In genomic region chr6:101845621-101846020, GRCh38 we compare ENCODE assay signal across 17 cellular contexts.
DNase-seq lines count a peak whose midpoint lies in the region; ATAC-seq, FAIRE-seq and TF ChIP-seq lines count a peak whose summit lies in the region.
"Had no signal": no experiment of that assay in that cellular context is flagged by ENCODE, and none has a peak within 500 bp of the region (broad histone marks: within the 10 kb centered on the region; RNA-seq: fewer than 3 reads in every experiment).

No MANE protein-coding gene starts in this region.

- WGBS in lower leg skin, 2 donors, result 75 to 80% methylated on average over 1 of the region's 1 CpG

- no peak for TF ChIP-seq CTCF in lower leg skin (IDR thresholded peaks at IDR 0.05)

- peak; percentile 80 for ATAC-seq in GM21423 (IDR thresholded peaks at IDR 0.05; ENCODE audit: unreplicated experiment)
- peak; percentile 74 for ATAC-seq in HG03045 (IDR thresholded peaks at IDR 0.05; ENCODE audit: unreplicated experiment)
- ATAC-seq in HG03565 (IDR thresholded peaks at IDR 0.05; ENCODE audit: unreplicated experiment), result peak; percentile 92
- ATAC-seq: Panc1, T-cell had no signal

- FAIRE-seq in GM18507 (lab: Jason Lieb, UNC), result peak; percentile 77

- intact Hi-C loops in lower leg skin (cut with DNase I; ENCODE audit: low total_unique reads), result no loop called here

- TF ChIP-seq POLR2A in lower leg skin (IDR thresholded peaks at IDR 0.05), result no peak

- no peak for DNase-seq in GM18507 (ENCODE audit: extremely low spot score, insufficient read length, low read depth)
- no peak for DNase-seq in NCI-H187 (lab: John Stamatoyannopoulos, UW)
- DNase-seq in activated naive CD4-positive, alpha-beta T cell treated with Interleukin-2 at 50 U/mL for 16 hours, result no peak
- no peak for DNase-seq in lower leg skin (ENCODE audit: low spot score in 2 of 2)
- no peak for DNase-seq in hypothalamus (lab: John Stamatoyannopoulos, UW)
- DNase-seq: activated B cell treated with CpG ODN at 0.5 μM for 24 hours; activated naive CD8-positive, alpha-beta T cell treated with anti-CD3 and anti-CD28 coated beads for 36 hours; Caco-2; IMR-90; NCI-H524; T-cell had no signal

- no peak overlapping the region for H3K4me3 ChIP-seq in lower leg skin (ENCODE audit: low read depth, poor library complexity, severe bottlenecking)
- H3K4me3 ChIP-seq: cardiac muscle cell, tibial nerve had no signal
